Comparison of ENCODE assay signal across 1 cellular context in genomic region chr22:44337658-44338004, GRCh38.
TF ChIP-seq lines count a peak whose summit lies in the region.

No MANE protein-coding gene starts in this region.

TF ChIP-seq in HEK293, 187 proteins besides CTCF, POLR2A, EP300 and RAD21 (continued from another document):
- no peak for TF ChIP-seq ZBTB44 (tag by site-specific recombination; IDR thresholded peaks at IDR 0.05)
- 0 out of 2 replicates have a peak, but pooled peaks have one; percentile 1 for TF ChIP-seq ZBTB20 (tag by site-specific recombination; IDR thresholded peaks at IDR 0.05)
- TF ChIP-seq ZNF645 (tag by site-specific recombination; IDR thresholded peaks at IDR 0.05), result no peak
- no peak for TF ChIP-seq ZNF350 (tag by site-specific recombination; IDR thresholded peaks at IDR 0.05)
- no peak for TF ChIP-seq ZNF610 (tag by site-specific recombination; IDR thresholded peaks at IDR 0.05; ENCODE audit: borderline replicate concordance)
- TF ChIP-seq ZXDB (tag by site-specific recombination; IDR thresholded peaks at IDR 0.05), result no peak
- TF ChIP-seq ZNF184 (tag by site-specific recombination; IDR thresholded peaks at IDR 0.05), result no peak
- no peak for TF ChIP-seq PRDM1 (tag by site-specific recombination; IDR thresholded peaks at IDR 0.05)
- TF ChIP-seq ZNF416 (tag by site-specific recombination; IDR thresholded peaks at IDR 0.05), result no peak
- TF ChIP-seq ZNF23 (tag by site-specific recombination; IDR thresholded peaks at IDR 0.05; ENCODE audit: borderline replicate concordance), result no peak
- TF ChIP-seq PRDM2 (tag by site-specific recombination; IDR thresholded peaks at IDR 0.05; ENCODE audit: borderline replicate concordance), result no peak
- TF ChIP-seq ZNF121 (tag by site-specific recombination; IDR thresholded peaks at IDR 0.05), result no peak
- TF ChIP-seq ZNF362 (tag by site-specific recombination; IDR thresholded peaks at IDR 0.05), result no peak
- TF ChIP-seq ZNF549 (tag by site-specific recombination; IDR thresholded peaks at IDR 0.05), result no peak
- peak; percentile 51 for TF ChIP-seq ZIC2 (tag by site-specific recombination; IDR thresholded peaks at IDR 0.05)
- TF ChIP-seq ZSCAN23 (tag by site-specific recombination; IDR thresholded peaks at IDR 0.05), result no peak
- no peak for TF ChIP-seq ZNF221 (tag by site-specific recombination; IDR thresholded peaks at IDR 0.05; ENCODE audit: borderline replicate concordance)
- no peak for TF ChIP-seq ZNF843 (tag by site-specific recombination; IDR thresholded peaks at IDR 0.05)
- no peak for TF ChIP-seq ZNF16 (tag by site-specific recombination; IDR thresholded peaks at IDR 0.05; ENCODE audit: low read depth)
- TF ChIP-seq ZNF266 (tag by site-specific recombination; IDR thresholded peaks at IDR 0.05; ENCODE audit: low read depth), result peak; percentile 35; the same call in 1 of the 2 replicates
- no peak for TF ChIP-seq ZNF501 (tag by site-specific recombination; IDR thresholded peaks at IDR 0.05)
- 0 out of 2 replicates have a peak, but pooled peaks have one; percentile 26 for TF ChIP-seq ZNF629 (tag by site-specific recombination; IDR thresholded peaks at IDR 0.05)
- TF ChIP-seq ZNF585B (tag by site-specific recombination; IDR thresholded peaks at IDR 0.05), result no peak
- TF ChIP-seq ZNF223 (tag by site-specific recombination; IDR thresholded peaks at IDR 0.05), result no peak
- 0 out of 2 replicates have a peak, but pooled peaks have one; percentile 32 for TF ChIP-seq EGR2 (tag by site-specific recombination; IDR thresholded peaks at IDR 0.05; ENCODE audit: low read depth)
- no peak for TF ChIP-seq ZNF146 (tag by site-specific recombination; IDR thresholded peaks at IDR 0.05)
- peak; percentile 82 for TF ChIP-seq GLIS2 (tag by site-specific recombination; IDR thresholded peaks at IDR 0.05)
- no peak for TF ChIP-seq ZNF510 (tag by site-specific recombination; IDR thresholded peaks at IDR 0.05; ENCODE audit: insufficient replicate concordance)
- no peak for TF ChIP-seq HIC1 (tag by site-specific recombination; IDR thresholded peaks at IDR 0.05)
- peak; percentile 23; the same call in 1 of the 2 replicates for TF ChIP-seq KLF17 (tag by site-specific recombination; IDR thresholded peaks at IDR 0.05)
